13 cellular contexts compared by ENCODE assay signal in the genomic region with DNA sequence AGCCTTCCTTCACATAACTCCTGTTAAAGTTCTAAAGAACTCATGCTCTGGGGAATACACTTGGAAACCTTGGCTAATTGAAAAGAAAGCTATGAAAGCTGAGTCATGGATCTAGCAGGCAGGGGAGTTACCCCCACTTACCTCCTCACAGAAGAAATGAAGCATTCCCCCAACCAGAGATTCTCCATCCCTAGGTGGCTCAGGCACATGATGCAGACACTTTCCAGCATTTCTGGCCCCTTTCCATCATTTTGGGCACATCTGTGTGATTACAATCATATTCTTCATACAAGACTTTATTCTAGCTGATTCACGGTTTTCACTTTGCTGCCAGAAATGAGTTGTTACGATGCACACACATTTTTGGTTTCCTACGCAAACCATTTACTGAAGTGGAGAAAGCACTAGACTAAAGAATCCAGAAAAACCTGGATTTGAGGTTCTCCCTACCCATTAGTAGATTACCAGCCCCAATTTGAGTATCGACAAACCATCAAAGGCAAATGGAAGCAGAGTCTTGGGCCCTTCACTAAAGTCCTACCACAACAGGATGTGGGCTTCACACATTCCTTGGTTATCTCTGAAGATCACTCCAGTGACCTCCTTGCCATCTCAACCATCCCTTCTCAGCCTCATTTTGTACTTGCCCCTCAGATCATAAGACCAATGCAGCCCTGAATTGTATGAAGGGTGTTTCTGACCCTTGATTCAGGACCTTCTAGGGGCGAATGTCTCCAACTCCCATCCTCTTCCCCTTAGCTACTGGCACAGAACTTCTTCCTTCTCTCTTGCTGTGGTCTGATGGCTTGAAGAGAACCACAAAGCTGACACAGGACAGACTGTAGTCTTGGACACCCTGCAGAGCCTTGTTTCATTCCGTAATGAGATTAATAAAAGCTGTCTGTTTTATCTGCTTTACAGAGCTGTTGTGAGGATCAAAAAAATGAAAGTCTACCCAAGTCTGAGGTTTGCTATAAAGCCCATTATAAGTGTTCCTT. TPM values are rescaled to one million over a fixed set of nuclear protein-coding genes. Genes with fewer than 3 reads are reported as not detected.
DNase-seq lines count a peak whose midpoint lies in the region; ATAC-seq and TF ChIP-seq lines count a peak whose summit lies in the region.
"Had no signal": no experiment of that assay in that cellular context is flagged by ENCODE, and none has a peak within 500 bp of the region (broad histone marks: within the 10 kb centered on the region; RNA-seq: fewer than 3 reads in every experiment).

No MANE protein-coding gene starts in this region.

- H3K27me3 ChIP-seq in BJ (ENCODE audit: control insufficient read depth, insufficient read depth, low read length) = peaks cover 10% of the 10 kb centered on the region
- H3K27me3 ChIP-seq: stomach had no signal

- DNase-seq in BJ (ENCODE audit: low read depth) = peak; percentile 74
- DNase-seq in GM03348 (ENCODE audit: low spot score) = peak; percentile 33
- peak; percentile 30 for DNase-seq in activated CD4-positive, alpha-beta memory T cell treated with anti-CD3 and anti-CD28 coated beads, Interleukin-2, amount 10 ng/mL, durations not matched to agents 7 days and 5 days
- DNase-seq in foreskin fibroblast = peak; percentile 24 to 28
- no peak for DNase-seq in hippocampal formation (lab: John Stamatoyannopoulos, UW)
- no peak for DNase-seq in NCI-H187 (lab: John Stamatoyannopoulos, UW)
- DNase-seq: activated CD4-positive, alpha-beta T cell treated with anti-CD3 and anti-CD28 coated beads for 48 hours; NCI-H2227 treated with DMSO at 0.1 percent for 48 hours; retina; stomach had no signal

- peaks cover 2% of the 10 kb centered on the region for H3K27me3 Mint-ChIP-seq in activated CD4-positive, alpha-beta memory T cell treated with anti-CD3 and anti-CD28 coated beads, Interleukin-2, amount 10 ng/mL, durations not matched to agents 7 days and 5 days

- POLR2A ChIA-PET in BJ (lab: Charles Lee) = interaction anchor here (0.5 to 0.7 kb wide), 3 partner anchors 40 to 629 kb away, joined by 3 to 10 read pairs (median 3); no protein-coding TSS in a partner anchor
- POLR2A ChIA-PET in activated CD4-positive, alpha-beta memory T cell treated with anti-CD3 and anti-CD28 coated beads, Interleukin-2, amount 10 ng/mL, durations not matched to agents 7 days and 5 days (lab: Charles Lee) = interaction anchor here (1.4 to 1.5 kb wide), 2 partner anchors 12 to 42 kb away, joined by 4 to 6 read pairs; partner anchors contain the start of gene SNRK

- ATAC-seq in HG02763 (IDR thresholded peaks at IDR 0.05; ENCODE audit: unreplicated experiment) (no peak), HG03521 (IDR thresholded peaks at IDR 0.05; ENCODE audit: unreplicated experiment) (no peak)

- H3K36me3 Mint-ChIP-seq in activated CD4-positive, alpha-beta memory T cell treated with anti-CD3 and anti-CD28 coated beads, Interleukin-2, amount 10 ng/mL, durations not matched to agents 7 days and 5 days (ENCODE audit: low read depth) = no peaks in the 10 kb centered on the region
- H3K36me3 Mint-ChIP-seq: CD4-positive, CD25-positive, alpha-beta regulatory T cell had no signal

- no peaks in the 10 kb centered on the region for H3K36me3 ChIP-seq in BJ (ENCODE audit: control insufficient read depth, insufficient read depth, low read length)
- H3K36me3 ChIP-seq: stomach had no signal

- H3K4me3 ChIP-seq in BJ (ENCODE audit: low read depth, low read length) (no peak overlapping the region), foreskin fibroblast (ENCODE audit: low read depth in 1 of 2, low read length in 2 of 2) (no peak overlapping the region)
- H3K4me3 ChIP-seq: stomach had no signal

- H3K27ac Mint-ChIP-seq in activated CD4-positive, alpha-beta memory T cell treated with anti-CD3 and anti-CD28 coated beads, Interleukin-2, amount 10 ng/mL, durations not matched to agents 7 days and 5 days = no peak overlapping the region

- peaks cover 13% of the 10 kb centered on the region for H3K9me3 Mint-ChIP-seq in activated CD4-positive, alpha-beta memory T cell treated with anti-CD3 and anti-CD28 coated beads, Interleukin-2, amount 10 ng/mL, durations not matched to agents 7 days and 5 days

- peaks cover 33% of the 10 kb centered on the region for H3K4me1 Mint-ChIP-seq in activated CD4-positive, alpha-beta memory T cell treated with anti-CD3 and anti-CD28 coated beads, Interleukin-2, amount 10 ng/mL, durations not matched to agents 7 days and 5 days

- H3K4me3 Mint-ChIP-seq in activated CD4-positive, alpha-beta memory T cell treated with anti-CD3 and anti-CD28 coated beads, Interleukin-2, amount 10 ng/mL, durations not matched to agents 7 days and 5 days = no peak overlapping the region

- TF ChIP-seq CTCF in BJ (IDR thresholded peaks at IDR 0.05; ENCODE audit: insufficient read depth, low read depth, low read length) (no peak), foreskin fibroblast (IDR thresholded peaks at IDR 0.05; ENCODE audit: low read depth, low read length) (no peak)

- CTCF ChIA-PET in BJ (lab: Yijun Ruan, JAX) = no interaction called here
- CTCF ChIA-PET in activated CD4-positive, alpha-beta memory T cell treated with anti-CD3 and anti-CD28 coated beads, Interleukin-2, amount 10 ng/mL, durations not matched to agents 7 days and 5 days (lab: Charles Lee) = interaction anchor here (0.9 kb wide), 1 partner anchor 179 kb away, joined by 3 read pairs; no protein-coding TSS in a partner anchor

RNA-seq across cellular contexts. Expression of gene SNRK, which starts 42.5 kb away (rescaled TPM):
- polyA plus RNA-seq in BJ (2011; rRNA removed) = 11.5 and 13.6 TPM in 2 replicates
- polyA minus RNA-seq in BJ (2011; rRNA and poly(A)+ RNA removed) = 23.6 and 32.7 TPM in 2 replicates
- 10 to 100 TPM; 71.0 to 73.1 TPM for total RNA-seq in activated CD4-positive, alpha-beta memory T cell treated with anti-CD3 and anti-CD28 coated beads, Interleukin-2, amount 10 ng/mL, durations not matched to agents 7 days and 5 days

Comparison
In these comparisons a context has a peak if more than half of its experiments do, and no peak if none do; other contexts are left out.
1. DNase-seq: peak in BJ (single experiment), GM03348 (single experiment), activated CD4-positive, alpha-beta memory T cell treated with anti-CD3 and anti-CD28 coated beads, Interleukin-2, amount 10 ng/mL, durations not matched to agents 7 days and 5 days (single experiment) and foreskin fibroblast (2 of 2); none in hippocampal formation (0 of 2) and NCI-H187 (0 of 2).